20 cellular contexts compared by ENCODE assay signal in genomic region chr9:91066856-91067255, GRCh38.
"Had no signal": no experiment of that assay in that cellular context is flagged by ENCODE, and none has a peak within 500 bp of the region (broad histone marks: within the 10 kb centered on the region; RNA-seq: fewer than 3 reads in every experiment).

No MANE protein-coding gene starts in this region.

- DNase-seq: Karpas-422, KG1, MM.1S, NCI-H1092 treated with DMSO at 0.1 percent for 48 hours, NCI-H1436, NCI-H187, NCI-H2029, NCI-H2081 treated with DMSO at 0.1 percent for 48 hours, NCI-H2171, NCI-H226, NCI-H446, NCI-H510A, NCI-H524 treated with DMSO at 0.1 percent for 48 hours, NCI-H69, NCI-H774, Right ventricle myocardium superior, RPMI8226, SIG-M5 had no signal

- H3K9me3 ChIP-seq: SJSA1 had no signal

- H3K27ac ChIP-seq: SJSA1, SK-N-MC had no signal

- H3K4me3 ChIP-seq: SJSA1, SK-N-MC had no signal

- H3K36me3 ChIP-seq: SJSA1 had no signal

- H3K27me3 ChIP-seq: SJSA1 had no signal
